In genomic region chr3:11709782-11710181, GRCh38 we compare ENCODE assay signal across 23 cellular contexts.
"Had no signal": no experiment of that assay in that cellular context is flagged by ENCODE, and none has a peak within 500 bp of the region (broad histone marks: within the 10 kb centered on the region; RNA-seq: fewer than 3 reads in every experiment).

No MANE protein-coding gene starts in this region.

- H3K4me1 Mint-ChIP-seq: immature natural killer cell, mesothelial cell of epicardium had no signal

- H3K4me1 ChIP-seq: lower lobe of right lung had no signal

- H3K36me3 ChIP-seq: esophagus muscularis mucosa, gastroesophageal sphincter, heart left ventricle, left lung, lower lobe of right lung had no signal

- H3K9me3 Mint-ChIP-seq: immature natural killer cell had no signal

- H3K27me3 ChIP-seq: dorsolateral prefrontal cortex, esophagus muscularis mucosa, foreskin keratinocyte, gastroesophageal sphincter, heart left ventricle, hepatocyte, left lung had no signal

- FAIRE-seq: colon, endothelial cell of umbilical vein, frontal cortex, keratinocyte had no signal

- H3K27ac Mint-ChIP-seq: immature natural killer cell, mesothelial cell of epicardium had no signal

- H3K27ac ChIP-seq: coronary artery, dorsolateral prefrontal cortex, esophagus muscularis mucosa, foreskin keratinocyte, gastroesophageal sphincter, heart left ventricle, hepatocyte, left lung, lower lobe of right lung had no signal

- H3K4me2 ChIP-seq: hepatocyte had no signal

- H3K4me3 Mint-ChIP-seq: immature natural killer cell, mesothelial cell of epicardium had no signal

- H2AFZ ChIP-seq: hepatocyte had no signal

- H3K9me3 ChIP-seq: esophagus muscularis mucosa, gastroesophageal sphincter, mucosa of descending colon had no signal

- DNase-seq: dermis blood vessel endothelial cell; dorsolateral prefrontal cortex; effector CD4-positive, alpha-beta T cell; effector memory CD4-positive, alpha-beta T cell; foreskin keratinocyte; heart left ventricle; hypothalamus; immature natural killer cell; left cardiac atrium; left lung; left ventricle myocardium superior; lower lobe of right lung; mesenchymal stem cell; mucosa of descending colon had no signal

- ATAC-seq: foreskin keratinocyte, gastroesophageal sphincter, heart left ventricle, left cardiac atrium, left lung, left ventricle myocardium superior, lower lobe of right lung, mucosa of descending colon had no signal

- H3K4me3 ChIP-seq: coronary artery, dorsolateral prefrontal cortex, esophagus muscularis mucosa, gastroesophageal sphincter, heart left ventricle, hepatocyte, left lung, lower lobe of right lung, mucosa of descending colon had no signal
